In the genomic region with DNA sequence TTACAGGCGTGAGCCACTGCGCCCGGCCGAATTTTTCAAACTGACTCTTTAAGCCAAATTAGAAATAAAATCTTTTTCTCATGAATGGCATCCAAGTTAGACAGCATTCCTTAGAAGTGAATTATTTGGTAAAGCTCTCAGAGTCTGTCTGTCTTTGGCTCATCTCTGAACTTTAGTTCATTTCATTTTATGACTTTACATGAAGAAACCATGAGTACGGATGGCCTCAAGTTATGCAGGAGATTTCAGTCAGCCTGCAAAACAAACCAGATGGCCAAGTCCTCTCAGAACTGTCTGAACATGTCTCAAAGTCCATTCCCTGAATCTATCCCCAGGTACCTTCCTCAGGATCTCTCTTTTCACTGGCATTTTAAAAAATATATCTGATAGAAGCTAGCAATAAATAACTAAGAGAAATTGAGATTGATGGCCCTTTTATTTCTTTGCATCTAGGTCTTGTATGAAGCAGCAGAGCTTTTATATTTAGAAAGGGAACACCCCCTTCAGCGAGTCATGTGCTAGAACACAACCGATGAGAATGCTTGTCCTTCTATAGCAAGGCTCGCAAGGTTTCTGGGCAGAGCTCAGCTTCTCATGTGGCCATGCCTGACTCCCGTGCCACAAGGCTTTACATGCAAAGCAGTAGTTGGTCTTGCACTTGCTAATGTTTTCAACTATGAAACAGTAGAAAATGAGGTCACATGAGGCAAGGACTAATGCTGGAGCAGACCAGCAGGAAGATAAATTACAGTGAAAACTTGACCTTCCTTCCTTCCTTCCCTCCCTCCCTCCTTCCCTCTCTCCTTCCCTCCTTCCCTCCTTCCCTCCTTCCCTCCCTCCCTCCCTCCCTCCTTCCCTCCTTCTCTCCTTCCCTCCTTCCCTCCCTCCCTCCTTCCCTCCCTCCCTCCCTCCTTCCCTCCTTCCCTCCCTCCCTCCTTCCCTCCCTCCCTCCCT, we compare ENCODE assay signal across 21 cellular contexts.
DNase-seq lines count a peak whose midpoint lies in the region; ATAC-seq and TF ChIP-seq lines count a peak whose summit lies in the region.
"Had no signal": no experiment of that assay in that cellular context is flagged by ENCODE, and none has a peak within 500 bp of the region (broad histone marks: within the 10 kb centered on the region; RNA-seq: fewer than 3 reads in every experiment).

No MANE protein-coding gene starts in this region.

- H3K27ac ChIP-seq in hepatocyte (peak overlapping the region; percentile 41), transverse colon (peak overlapping the region in 3 of 4 donors; percentile 16 to 60 (median 60)), adrenal gland (no peak overlapping the region)
- H3K27ac ChIP-seq: C4-2B, gastrocnemius medialis, PC-9, skin epidermis had no signal

- H3K36me3 ChIP-seq in adipocyte (ENCODE audit: control insufficient read depth, insufficient read depth, low read length, severe bottlenecking) (no peaks in the 10 kb centered on the region), hepatocyte (replicated peaks; ENCODE audit: insufficient read depth, low read depth) (no peaks in the 10 kb centered on the region), transverse colon (no peaks in the 10 kb centered on the region), adrenal gland (replicated peaks in 1 of 2) (no peaks in the 10 kb centered on the region)
- H3K36me3 ChIP-seq: gastrocnemius medialis had no signal

- no peak overlapping the region for H3K9ac ChIP-seq in adipocyte (ENCODE audit: low read length)

- POLR2A ChIA-PET in activated CD4-positive, alpha-beta T cell treated with anti-CD3 and anti-CD28 coated beads for 36 hours (lab: Charles Lee) = no interaction called here

- no peak overlapping the region for H2AFZ ChIP-seq in hepatocyte
- H2AFZ ChIP-seq: PC-9 had no signal

- no peaks in the 10 kb centered on the region for H3K27me3 ChIP-seq in adipocyte (replicated peaks; ENCODE audit: control insufficient read depth, insufficient read depth, low read length)
- no peaks in the 10 kb centered on the region for H3K27me3 ChIP-seq in hepatocyte
- no peaks in the 10 kb centered on the region for H3K27me3 ChIP-seq in transverse colon
- no peaks in the 10 kb centered on the region for H3K27me3 ChIP-seq in adrenal gland
- H3K27me3 ChIP-seq: gastrocnemius medialis had no signal

- H3K4me1 Mint-ChIP-seq in activated CD4-positive, alpha-beta T cell treated with anti-CD3 and anti-CD28 coated beads, Interleukin-2, amount 10 ng/mL, durations not matched to agents 24 days and 14 days = no peaks in the 10 kb centered on the region
- no peaks in the 10 kb centered on the region for H3K4me1 Mint-ChIP-seq in activated CD4-positive, alpha-beta T cell treated with anti-CD3 and anti-CD28 coated beads for 36 hours

- no peaks in the 10 kb centered on the region for H3K9me2 ChIP-seq in hepatocyte (replicated peaks; ENCODE audit: insufficient read depth)

- H3K79me2 ChIP-seq in hepatocyte = no peaks in the 10 kb centered on the region

- H3K36me3 Mint-ChIP-seq in activated CD4-positive, alpha-beta T cell treated with anti-CD3 and anti-CD28 coated beads, Interleukin-2, amount 10 ng/mL, durations not matched to agents 24 days and 14 days (ENCODE audit: low read depth) = no peaks in the 10 kb centered on the region
- no peaks in the 10 kb centered on the region for H3K36me3 Mint-ChIP-seq in activated CD4-positive, alpha-beta T cell treated with anti-CD3 and anti-CD28 coated beads for 36 hours (ENCODE audit: low read depth)

- H3K9me3 Mint-ChIP-seq in activated CD4-positive, alpha-beta T cell treated with anti-CD3 and anti-CD28 coated beads, Interleukin-2, amount 10 ng/mL, durations not matched to agents 24 days and 14 days = no peaks in the 10 kb centered on the region
- no peaks in the 10 kb centered on the region for H3K9me3 Mint-ChIP-seq in activated CD4-positive, alpha-beta T cell treated with anti-CD3 and anti-CD28 coated beads for 36 hours (ENCODE audit: low read depth)

- H3K4me3 Mint-ChIP-seq in activated CD4-positive, alpha-beta T cell treated with anti-CD3 and anti-CD28 coated beads, Interleukin-2, amount 10 ng/mL, durations not matched to agents 24 days and 14 days = no peak overlapping the region
- no peak overlapping the region for H3K4me3 Mint-ChIP-seq in activated CD4-positive, alpha-beta T cell treated with anti-CD3 and anti-CD28 coated beads for 36 hours

- 66% methylated on average over 9 of the region's 9 CpGs for WGBS in hepatocyte (ENCODE audit: low lambda C conversion rate, missing lambda C conversion rate)
- WGBS in transverse colon (ENCODE audit: low coverage in 1 of 2), 2 donors = 71 to 78% methylated on average over 5 to 9 of the region's 9 CpGs
- WGBS in adrenal gland, 4 donors = 75 to 88% (median 76%) methylated on average over 9 of the region's 9 CpGs

- intact Hi-C loops in activated CD4-positive, alpha-beta T cell treated with anti-CD3 and anti-CD28 coated beads, Interleukin-2, amount 10 ng/mL, durations not matched to agents 24 days and 14 days (cut with micrococcal nuclease) = no loop called here
- intact Hi-C loops in transverse colon (cut with DNase I; ENCODE audit: low total_unique reads) = no loop called here
- intact Hi-C loops in adrenal gland (cut with DNase I) = no loop called here
- intact Hi-C loops in activated CD4-positive, alpha-beta T cell treated with anti-CD3 and anti-CD28 coated beads for 36 hours (cut with DNase I, micrococcal nuclease) = no loop called here

- peaks cover 20% of the 10 kb centered on the region for H3K4me1 ChIP-seq in adipocyte (ENCODE audit: control insufficient read depth, insufficient read depth, low read length)
- peaks cover 7% of the 10 kb centered on the region for H3K4me1 ChIP-seq in hepatocyte (ENCODE audit: insufficient read depth)
- peaks cover 0 to 4% (median 0%) of the 10 kb centered on the region in 4 donors for H3K4me1 ChIP-seq in transverse colon
- H3K4me1 ChIP-seq in adrenal gland (replicated peaks in 1 of 2) = peaks cover 0 to 10% of the 10 kb centered on the region in 2 donors
- H3K4me1 ChIP-seq: gastrocnemius medialis had no signal

- H3K4me3 ChIP-seq in adipocyte (ENCODE audit: low read length) (no peak overlapping the region), hepatocyte (no peak overlapping the region), transverse colon (no peak overlapping the region), adrenal gland (no peak overlapping the region)
- H3K4me3 ChIP-seq: gastrocnemius medialis, PC-9, skin epidermis had no signal

- DNase-seq in activated CD4-positive, alpha-beta T cell treated with anti-CD3 and anti-CD28 coated beads, Interleukin-2, amount 10 ng/mL, durations not matched to agents 24 days and 14 days = peak; percentile 17
- DNase-seq in activated CD4-positive, alpha-beta T cell treated with anti-CD3 and anti-CD28 coated beads, Interleukin-2, amount 50 U/mL, for 4 hours = no peak
- DNase-seq in adipocyte (ENCODE audit: low read depth) = peak; percentile 19
- DNase-seq in hepatocyte (ENCODE audit: low spot score) = peak; percentile 22
- DNase-seq in transverse colon = no peak
- DNase-seq in adrenal gland = no peak
- DNase-seq in T1000 (lab: John Stamatoyannopoulos, UW) = no peak
- DNase-seq in activated CD4-positive, alpha-beta T cell treated with anti-CD3 and anti-CD28 coated beads for 36 hours = no peak
- DNase-seq: activated CD4-positive, alpha-beta T cell treated with anti-CD3 and anti-CD28 coated beads for 48 hours; activated CD8-positive, alpha-beta memory T cell treated with anti-CD3 and anti-CD28 coated beads, Interleukin-2, amount 50 U/mL, for 4 hours; activated gamma-delta T cell treated with Interleukin-2 at 50 U/mL for 16 hours; aorta; gastrocnemius medialis; NCI-H146; NCI-H2227 treated with DMSO at 0.1 percent for 48 hours; PC-9; stimulated activated CD8-positive, alpha-beta memory T cell treated with anti-CD3 and anti-CD28 coated beads, Interleukin-4, amount 100 ng/mL, for 48 hours; substantia nigra had no signal

- no peak for ATAC-seq in activated CD4-positive, alpha-beta T cell treated with anti-CD3 and anti-CD28 coated beads for 36 hours
- ATAC-seq: gastrocnemius medialis, left lobe of liver had no signal

- no peak for TF ChIP-seq EP300 in transverse colon (IDR thresholded peaks at IDR 0.05; ENCODE audit: low read depth)

- H3K27me3 Mint-ChIP-seq in activated CD4-positive, alpha-beta T cell treated with anti-CD3 and anti-CD28 coated beads, Interleukin-2, amount 10 ng/mL, durations not matched to agents 24 days and 14 days = no peaks in the 10 kb centered on the region
- H3K27me3 Mint-ChIP-seq in activated CD4-positive, alpha-beta T cell treated with anti-CD3 and anti-CD28 coated beads for 36 hours = peaks cover 2% of the 10 kb centered on the region

- no peaks in the 10 kb centered on the region for H4K20me1 ChIP-seq in hepatocyte (ENCODE audit: insufficient read depth, poor library complexity, severe bottlenecking)

- CTCF ChIA-PET in activated CD4-positive, alpha-beta T cell treated with anti-CD3 and anti-CD28 coated beads for 36 hours (lab: Charles Lee) = no interaction called here

- in situ Hi-C loops in transverse colon (cut with MboI; ENCODE audit: low pct_ligation_motif_present in 1 of 4, low pct_unique_long_range_greater_than_20kb in 1 of 4, low sequenced_read_pairs in 3 of 4) = no loop called here

- H3K27ac Mint-ChIP-seq in activated CD4-positive, alpha-beta T cell treated with anti-CD3 and anti-CD28 coated beads, Interleukin-2, amount 10 ng/mL, durations not matched to agents 24 days and 14 days = no peak overlapping the region
- no peak overlapping the region for H3K27ac Mint-ChIP-seq in activated CD4-positive, alpha-beta T cell treated with anti-CD3 and anti-CD28 coated beads for 36 hours

- TF ChIP-seq POLR2A in transverse colon (IDR thresholded peaks at IDR 0.05) (no peak), adrenal gland (IDR thresholded peaks at IDR 0.05) (no peak)

- H3K9me3 ChIP-seq in adipocyte (ENCODE audit: control insufficient read depth, low read length) (no peaks in the 10 kb centered on the region), hepatocyte (ENCODE audit: low read depth) (no peaks in the 10 kb centered on the region), transverse colon (no peaks in the 10 kb centered on the region), adrenal gland (replicated peaks in 1 of 3) (no peaks in the 10 kb centered on the region)
- H3K9me3 ChIP-seq: gastrocnemius medialis had no signal

- TF ChIP-seq CTCF in hepatocyte (IDR thresholded peaks at IDR 0.05; ENCODE audit: poor library complexity) = no peak
- no peak for TF ChIP-seq CTCF in transverse colon (IDR thresholded peaks at IDR 0.05)
- TF ChIP-seq CTCF in adrenal gland (IDR thresholded peaks at IDR 0.05) = no peak

- H3K4me2 ChIP-seq in hepatocyte = peak overlapping the region; percentile 33
- H3K4me2 ChIP-seq: PC-9 had no signal

Comparison
In these comparisons a context has a peak if more than half of its experiments do, and no peak if none do; other contexts are left out.
1. DNase-seq: peak in activated CD4-positive, alpha-beta T cell treated with anti-CD3 and anti-CD28 coated beads, Interleukin-2, amount 10 ng/mL, durations not matched to agents 24 days and 14 days (single experiment), adipocyte (single experiment) and hepatocyte (single experiment); none in activated CD4-positive, alpha-beta T cell treated with anti-CD3 and anti-CD28 coated beads, Interleukin-2, amount 50 U/mL, for 4 hours (0 of 2), transverse colon (single experiment), adrenal gland (0 of 7), T1000 (single experiment) and activated CD4-positive, alpha-beta T cell treated with anti-CD3 and anti-CD28 coated beads for 36 hours (single experiment).
2. H3K27ac ChIP-seq: peak in hepatocyte (single experiment) and transverse colon (3 of 4); none in adrenal gland (0 of 5).